In the genomic region with DNA sequence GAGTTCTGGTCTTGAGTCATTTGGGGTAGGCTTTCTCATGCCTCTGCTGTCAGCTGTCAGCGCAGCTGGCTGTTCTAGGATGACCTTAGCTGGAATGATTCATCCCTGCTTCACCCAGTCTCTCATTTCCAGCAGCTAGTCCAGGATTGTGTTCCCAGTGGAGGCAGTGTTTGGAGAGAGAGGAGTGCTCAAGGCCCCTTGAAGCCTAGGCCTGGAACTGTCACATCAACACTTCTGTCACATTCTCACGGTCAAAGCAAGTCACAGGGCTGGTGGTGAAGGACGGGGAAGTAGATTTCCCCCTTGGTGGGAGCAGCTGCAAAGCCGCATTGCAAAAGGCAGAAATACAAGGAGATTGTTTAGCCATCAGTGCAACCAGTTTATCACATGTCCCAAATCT, we compare ENCODE assay signal across 1 cellular context.
TF ChIP-seq lines count a peak whose summit lies in the region.

No MANE protein-coding gene starts in this region.

TF ChIP-seq in IMR-90, 13 proteins besides CTCF, POLR2A, EP300 and RAD21 (continued from another document):
- TF ChIP-seq MAZ (IDR thresholded peaks at IDR 0.05; ENCODE audit: borderline replicate concordance, low read depth, low read length) = no peak
